In the genomic region with DNA sequence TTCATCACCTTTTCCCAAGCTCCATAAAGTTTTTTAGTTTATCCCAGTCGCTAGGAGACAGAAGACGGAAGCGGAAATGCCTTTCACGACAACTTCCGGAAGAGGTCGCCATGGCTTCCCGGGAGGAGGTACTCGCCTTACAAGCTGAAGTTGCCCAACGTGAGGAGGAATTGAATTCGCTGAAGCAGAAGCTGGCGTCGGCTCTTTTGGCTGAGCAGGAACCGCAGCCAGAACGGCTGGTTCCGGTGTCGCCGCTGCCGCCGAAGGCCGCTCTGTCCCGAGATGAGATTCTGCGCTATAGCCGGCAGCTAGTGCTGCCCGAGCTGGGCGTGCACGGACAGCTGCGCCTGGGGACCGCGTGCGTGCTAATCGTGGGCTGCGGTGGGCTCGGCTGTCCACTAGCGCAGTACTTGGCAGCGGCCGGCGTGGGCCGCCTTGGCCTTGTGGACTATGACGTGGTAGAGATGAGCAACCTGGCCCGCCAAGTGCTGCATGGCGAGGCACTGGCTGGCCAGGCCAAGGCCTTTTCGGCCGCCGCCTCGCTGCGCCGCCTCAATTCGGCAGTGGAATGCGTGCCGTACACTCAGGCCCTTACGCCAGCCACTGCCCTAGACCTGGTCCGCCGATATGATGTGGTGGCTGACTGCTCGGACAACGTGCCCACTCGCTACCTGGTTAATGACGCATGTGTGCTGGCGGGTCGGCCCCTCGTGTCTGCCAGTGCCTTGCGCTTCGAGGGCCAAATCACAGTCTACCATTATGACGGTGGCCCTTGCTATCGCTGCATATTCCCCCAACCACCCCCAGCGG, we compare ENCODE assay signal across 8 cellular contexts. TPM values are rescaled to one million over a fixed set of nuclear protein-coding genes. Genes with fewer than 3 reads are reported as not detected.
DNase-seq lines count a peak whose midpoint lies in the region; ATAC-seq lines count a peak whose summit lies in the region.

A gene with protein sequence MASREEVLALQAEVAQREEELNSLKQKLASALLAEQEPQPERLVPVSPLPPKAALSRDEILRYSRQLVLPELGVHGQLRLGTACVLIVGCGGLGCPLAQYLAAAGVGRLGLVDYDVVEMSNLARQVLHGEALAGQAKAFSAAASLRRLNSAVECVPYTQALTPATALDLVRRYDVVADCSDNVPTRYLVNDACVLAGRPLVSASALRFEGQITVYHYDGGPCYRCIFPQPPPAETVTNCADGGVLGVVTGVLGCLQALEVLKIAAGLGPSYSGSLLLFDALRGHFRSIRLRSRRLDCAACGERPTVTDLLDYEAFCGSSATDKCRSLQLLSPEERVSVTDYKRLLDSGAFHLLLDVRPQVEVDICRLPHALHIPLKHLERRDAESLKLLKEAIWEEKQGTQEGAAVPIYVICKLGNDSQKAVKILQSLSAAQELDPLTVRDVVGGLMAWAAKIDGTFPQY (plus strand): TSS at position 86 of the 810 bp plus-strand sequence. CDS start 25 bp downstream, at position 111.

- DNase-seq in AG08395 (ENCODE audit: low spot score) (peak; percentile 89), NK-92 (lab: John Stamatoyannopoulos, UW; ENCODE audit: unreplicated experiment) (peak; percentile 38), mesenteric fat pad (ENCODE audit: low spot score) (peak; percentile 91)
- DNase-seq in activated CD8-positive, alpha-beta memory T cell treated with anti-CD3 and anti-CD28 coated beads, Interleukin-2, amount 10 ng/mL, durations not matched to agents 7 days and 5 days: peak; percentile 91
- peak in 2 of 3 experiments; percentile 76 to 79 for DNase-seq in effector memory CD8-positive, alpha-beta T cell
- DNase-seq in stimulated activated CD8-positive, alpha-beta memory T cell treated with anti-CD3 and anti-CD28 coated beads, Interleukin-15, amount 100 ng/mL, for 4 hours (ENCODE audit: low read depth in 2 of 2): peak; percentile 60 to 71

- H3K9me3 Mint-ChIP-seq in activated CD8-positive, alpha-beta memory T cell treated with anti-CD3 and anti-CD28 coated beads, Interleukin-2, amount 10 ng/mL, durations not matched to agents 7 days and 5 days (ENCODE audit: low read depth): no peaks in the 10 kb centered on the region
- H3K9me3 Mint-ChIP-seq in effector memory CD8-positive, alpha-beta T cell: no peaks in the 10 kb centered on the region

- H3K36me3 Mint-ChIP-seq in activated CD8-positive, alpha-beta memory T cell treated with anti-CD3 and anti-CD28 coated beads, Interleukin-2, amount 10 ng/mL, durations not matched to agents 7 days and 5 days: peaks cover 16% of the 10 kb centered on the region
- peaks cover 41% of the 10 kb centered on the region for H3K36me3 Mint-ChIP-seq in effector memory CD8-positive, alpha-beta T cell (ENCODE audit: insufficient read depth)

- CTCF ChIA-PET in activated CD8-positive, alpha-beta memory T cell treated with anti-CD3 and anti-CD28 coated beads, Interleukin-2, amount 10 ng/mL, durations not matched to agents 7 days and 5 days (lab: Charles Lee): interaction anchor here (0.8 to 3.3 kb wide), 10 partner anchors 16 to 209 kb away, joined by 3 to 53 read pairs (median 8); a partner anchor contains a TSS

- H3K27ac Mint-ChIP-seq in activated CD8-positive, alpha-beta memory T cell treated with anti-CD3 and anti-CD28 coated beads, Interleukin-2, amount 10 ng/mL, durations not matched to agents 7 days and 5 days: peak within 1 kb of the TSS; percentile 98
- peak within 1 kb of the TSS; percentile 99 to 100 for H3K27ac Mint-ChIP-seq in effector memory CD8-positive, alpha-beta T cell

- peak; percentile 74 for ATAC-seq in GM18517 (IDR thresholded peaks at IDR 0.05; ENCODE audit: unreplicated experiment)
- ATAC-seq in HG03045 (IDR thresholded peaks at IDR 0.05; ENCODE audit: unreplicated experiment): peak; percentile 81
- peak; percentile 79 for ATAC-seq in activated CD8-positive, alpha-beta memory T cell treated with anti-CD3 and anti-CD28 coated beads, Interleukin-2, amount 10 ng/mL, durations not matched to agents 7 days and 5 days
- ATAC-seq in effector memory CD8-positive, alpha-beta T cell (replicated peaks): peak; percentile 84

- H3K4me3 Mint-ChIP-seq in activated CD8-positive, alpha-beta memory T cell treated with anti-CD3 and anti-CD28 coated beads, Interleukin-2, amount 10 ng/mL, durations not matched to agents 7 days and 5 days: peak within 1 kb of the TSS; percentile 93
- peak within 1 kb of the TSS; percentile 96 to 97 for H3K4me3 Mint-ChIP-seq in effector memory CD8-positive, alpha-beta T cell

- no peaks in the 10 kb centered on the region for H3K27me3 Mint-ChIP-seq in activated CD8-positive, alpha-beta memory T cell treated with anti-CD3 and anti-CD28 coated beads, Interleukin-2, amount 10 ng/mL, durations not matched to agents 7 days and 5 days
- no peaks in the 10 kb centered on the region for H3K27me3 Mint-ChIP-seq in effector memory CD8-positive, alpha-beta T cell

- H3K4me1 Mint-ChIP-seq in activated CD8-positive, alpha-beta memory T cell treated with anti-CD3 and anti-CD28 coated beads, Interleukin-2, amount 10 ng/mL, durations not matched to agents 7 days and 5 days: peaks cover 58% of the 10 kb centered on the region
- H3K4me1 Mint-ChIP-seq in effector memory CD8-positive, alpha-beta T cell (ENCODE audit: low read depth in 2 of 2): peaks cover 27 to 34% of the 10 kb centered on the region in 2 donors

RNA-seq across cellular contexts. Expression of the gene that starts here (rescaled TPM):
- total RNA-seq in activated CD8-positive, alpha-beta memory T cell treated with anti-CD3 and anti-CD28 coated beads, Interleukin-2, amount 10 ng/mL, durations not matched to agents 7 days and 5 days: 1 to 10 TPM; 4.6 to 6.1 TPM
- 3.6 TPM for total RNA-seq in mesenteric fat pad

Comparison
In these comparisons a context has a peak if more than half of its experiments do, and no peak if none do; other contexts are left out.
1. Peak in every context shown above with its lines: DNase-seq and ATAC-seq.
2. DNase-seq: peak in every context shown above with its lines; median percentile 91 in activated CD8-positive, alpha-beta memory T cell treated with anti-CD3 and anti-CD28 coated beads, Interleukin-2, amount 10 ng/mL, durations not matched to agents 7 days and 5 days; 91 in mesenteric fat pad; 89 in AG08395; 78 in effector memory CD8-positive, alpha-beta T cell; 66 in stimulated activated CD8-positive, alpha-beta memory T cell treated with anti-CD3 and anti-CD28 coated beads, Interleukin-15, amount 100 ng/mL, for 4 hours; 38 in NK-92.